Comparison of ENCODE assay signal across 8 cellular contexts in the genomic region with DNA sequence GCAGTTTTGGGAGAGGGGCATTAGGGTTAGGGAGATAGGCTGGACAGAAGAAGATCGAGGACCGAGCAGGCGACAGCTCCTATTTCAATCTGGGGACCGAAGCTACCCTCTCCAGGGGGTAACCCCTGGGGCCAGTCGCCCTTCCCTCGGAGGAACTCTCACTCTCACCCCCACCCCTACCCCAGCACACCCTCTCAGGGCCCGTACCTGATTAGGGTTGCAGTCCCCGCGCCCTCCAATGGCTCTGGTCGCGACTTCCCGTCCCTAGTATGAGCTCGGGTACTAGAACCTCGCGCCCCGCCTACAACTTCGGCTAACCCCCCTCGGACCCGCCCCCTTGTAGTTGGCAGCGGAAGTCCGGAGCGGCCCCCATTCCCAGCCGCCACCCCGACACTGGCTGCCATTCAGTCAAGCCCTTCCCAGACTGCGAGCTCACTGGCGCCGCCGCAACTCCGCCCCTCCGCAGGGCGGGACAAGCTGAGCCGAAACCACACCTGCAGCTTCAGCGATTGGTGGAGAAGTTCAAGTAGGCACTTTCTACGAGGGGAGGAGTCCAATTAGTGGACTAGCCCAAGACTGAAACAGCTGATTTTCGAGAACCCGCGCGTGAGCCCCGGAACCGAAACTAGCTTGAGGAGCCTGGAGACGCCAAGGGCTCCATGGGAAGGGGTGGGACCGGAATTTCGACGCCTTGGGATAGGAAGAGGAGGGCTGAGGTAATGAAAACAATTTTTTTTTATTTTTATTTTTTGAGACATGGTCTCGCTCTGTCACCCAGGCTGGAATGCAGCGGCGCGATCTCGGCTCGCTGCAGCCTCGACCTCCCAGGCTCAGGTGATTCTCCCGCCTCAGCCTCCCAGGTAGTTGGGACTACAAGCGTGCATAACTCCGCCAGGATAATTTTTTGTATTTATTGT.
DNase-seq lines count a peak whose midpoint lies in the region; ATAC-seq and TF ChIP-seq lines count a peak whose summit lies in the region.

A gene (minus strand): TSS at position 257 of the 917 bp plus-strand sequence. CDS start 3,536 bp downstream, outside the sequence.

- ATAC-seq in GM19035 (IDR thresholded peaks at IDR 0.05; ENCODE audit: unreplicated experiment) (peak; percentile 96), HG03354 (IDR thresholded peaks at IDR 0.05; ENCODE audit: poor library complexity, severe bottlenecking, unreplicated experiment) (peak; percentile 96)
- ATAC-seq in activated CD4-positive, CD25-positive, alpha-beta regulatory T cell treated with anti-CD3 and anti-CD28 coated beads, Interleukin-2, amount 50 U/mL, for 24 hours, result peak; percentile 97 to 98

- no peak for TF ChIP-seq CTCF in AG09319 (IDR thresholded peaks at IDR 0.05; ENCODE audit: low read depth, low read length)

- DNase-seq in AG09319 (ENCODE audit: extremely low read depth, low read depth) (peak; percentile 100), NCI-H446 treated with DMSO at 0.1 percent for 48 hours (lab: John Stamatoyannopoulos, UW) (peak; percentile 99), cerebellar cortex (ENCODE audit: low spot score) (peak; percentile 100), iris pigment epithelial cell (ENCODE audit: low read depth) (peak; percentile 100)
- DNase-seq in stimulated activated CD4-positive, alpha-beta T cell treated with anti-CD3 and anti-CD28 coated beads, Interleukin-12 subunit alpha, Interleukin-12 subunit beta, amount 100 ng/mL, for 24 hours (ENCODE audit: low read depth in 2 of 2), result peak; percentile 97 to 98

Comparison
In these comparisons a context has a peak if more than half of its experiments do, and no peak if none do; other contexts are left out.
1. Peak in every context shown above with its lines: DNase-seq and ATAC-seq.